Comparison of ENCODE assay signal across 33 cellular contexts in genomic region chr9:82062245-82062644, GRCh38.
"Had no signal": no experiment of that assay in that cellular context is flagged by ENCODE, and none has a peak within 500 bp of the region (broad histone marks: within the 10 kb centered on the region; RNA-seq: fewer than 3 reads in every experiment).

No MANE protein-coding gene starts in this region.

- H3K4me1 ChIP-seq: ascending aorta had no signal

- DNase-seq: activated B cell treated with CpG ODN at 0.5 μM for 24 hours; activated CD4-positive, alpha-beta memory T cell treated with anti-CD3 and anti-CD28 coated beads for 36 hours; activated CD4-positive, alpha-beta T cell treated with anti-CD3 and anti-CD28 coated beads for 4 hours; activated CD4-positive, alpha-beta T cell treated with anti-CD3 and anti-CD28 coated beads, Interleukin-2, amount 10 ng/mL, durations not matched to agents 24 days and 14 days; activated CD4-positive, alpha-beta T cell treated with anti-CD3 and anti-CD28 coated beads, Interleukin-2, amount 50 U/mL, for 1 hour; activated CD4-positive, alpha-beta T cell treated with anti-CD3 and anti-CD28 coated beads, Interleukin-2, amount 50 U/mL, for 4 hours; activated CD4-positive, CD25-positive, alpha-beta regulatory T cell treated with anti-CD3 and anti-CD28 coated beads, Interleukin-2, amount 50 U/mL, for 72 hours; activated CD8-positive, alpha-beta memory T cell treated with anti-CD3 and anti-CD28 coated beads for 24 hours; activated CD8-positive, alpha-beta memory T cell treated with anti-CD3 and anti-CD28 coated beads, Interleukin-2, amount 10 ng/mL, durations not matched to agents 7 days and 5 days; activated CD8-positive, alpha-beta memory T cell treated with anti-CD3 and anti-CD28 coated beads, Interleukin-2, amount 50 U/mL, for 48 hours; activated CD8-positive, alpha-beta T cell treated with anti-CD3 and anti-CD28 coated beads, Interleukin-2, amount 10 ng/mL, durations not matched to agents 7 days and 5 days; activated effector memory CD4-positive, alpha-beta T cell treated with Interleukin-2 at 50 U/mL for 16 hours; activated gamma-delta T cell; activated naive CD4-positive, alpha-beta T cell treated with Interleukin-2 at 50 U/mL for 16 hours; activated naive CD8-positive, alpha-beta T cell treated with anti-CD3 and anti-CD28 coated beads, Interleukin-2, amount 10 ng/mL, durations not matched to agents 7 days and 5 days; activated naive CD8-positive, alpha-beta T cell treated with anti-CD3 and anti-CD28 coated beads, Interleukin-2, amount 50 U/mL, for 24 hours; activated T-cell treated with anti-CD3 and anti-CD28 coated beads, Interleukin-2, amount 50 U/mL, for 24 hours; activated T-cell treated with anti-CD3 and anti-CD28 coated beads, Interleukin-2, amount 50 U/mL, for 48 hours; caudate nucleus; cerebellar nuclear complex; T-helper 1 cell; T-helper 2 cell; T-helper 9 cell had no signal

- H3K27me3 Mint-ChIP-seq: activated B cell treated with CpG ODN at 0.5 μM for 24 hours; activated CD4-positive, alpha-beta memory T cell treated with anti-CD3 and anti-CD28 coated beads for 36 hours; activated CD4-positive, alpha-beta T cell treated with anti-CD3 and anti-CD28 coated beads, Interleukin-2, amount 10 ng/mL, durations not matched to agents 24 days and 14 days; activated CD8-positive, alpha-beta memory T cell treated with anti-CD3 and anti-CD28 coated beads, Interleukin-2, amount 10 ng/mL, durations not matched to agents 7 days and 5 days; activated naive CD4-positive, alpha-beta T cell treated with anti-CD3 and anti-CD28 coated beads, Interleukin-2, amount 50 U/mL, for 24 hours; activated naive CD8-positive, alpha-beta T cell; activated naive CD8-positive, alpha-beta T cell treated with anti-CD3 and anti-CD28 coated beads, Interleukin-2, amount 10 ng/mL, durations not matched to agents 7 days and 5 days; activated naive CD8-positive, alpha-beta T cell treated with anti-CD3 and anti-CD28 coated beads, Interleukin-2, amount 50 U/mL, for 24 hours; activated T-cell treated with anti-CD3 and anti-CD28 coated beads, Interleukin-2, amount 50 U/mL, for 24 hours; central memory CD8-positive, alpha-beta T cell had no signal

- H3K36me3 ChIP-seq: ascending aorta, cardiac muscle cell had no signal

- H3K36me3 Mint-ChIP-seq: activated CD4-positive, alpha-beta memory T cell treated with anti-CD3 and anti-CD28 coated beads for 36 hours; activated CD8-positive, alpha-beta memory T cell treated with anti-CD3 and anti-CD28 coated beads, Interleukin-2, amount 10 ng/mL, durations not matched to agents 7 days and 5 days; activated naive CD4-positive, alpha-beta T cell treated with anti-CD3 and anti-CD28 coated beads, Interleukin-2, amount 50 U/mL, for 24 hours; activated naive CD8-positive, alpha-beta T cell; activated naive CD8-positive, alpha-beta T cell treated with anti-CD3 and anti-CD28 coated beads, Interleukin-2, amount 10 ng/mL, durations not matched to agents 7 days and 5 days; brain had no signal

- H3K9me3 Mint-ChIP-seq: activated B cell treated with CpG ODN at 0.5 μM for 24 hours; activated CD4-positive, alpha-beta memory T cell treated with anti-CD3 and anti-CD28 coated beads for 36 hours; activated CD4-positive, alpha-beta T cell treated with anti-CD3 and anti-CD28 coated beads, Interleukin-2, amount 10 ng/mL, durations not matched to agents 24 days and 14 days; activated naive CD4-positive, alpha-beta T cell treated with anti-CD3 and anti-CD28 coated beads, Interleukin-2, amount 50 U/mL, for 24 hours; activated naive CD8-positive, alpha-beta T cell treated with anti-CD3 and anti-CD28 coated beads, Interleukin-2, amount 10 ng/mL, durations not matched to agents 7 days and 5 days; activated naive CD8-positive, alpha-beta T cell treated with anti-CD3 and anti-CD28 coated beads, Interleukin-2, amount 50 U/mL, for 24 hours; T-helper 2 cell treated with Interferon-gamma antibody and Interleukin-4, amounts not matched to agents 5 μg/mL and 100 μg/mL, for 36 hours had no signal

- H3K4me1 Mint-ChIP-seq: activated CD4-positive, alpha-beta T cell treated with anti-CD3 and anti-CD28 coated beads, Interleukin-2, amount 10 ng/mL, durations not matched to agents 24 days and 14 days; activated CD8-positive, alpha-beta memory T cell treated with anti-CD3 and anti-CD28 coated beads, Interleukin-2, amount 10 ng/mL, durations not matched to agents 7 days and 5 days; activated naive CD4-positive, alpha-beta T cell treated with anti-CD3 and anti-CD28 coated beads, Interleukin-2, amount 50 U/mL, for 24 hours; activated naive CD8-positive, alpha-beta T cell treated with anti-CD3 and anti-CD28 coated beads, Interleukin-2, amount 10 ng/mL, durations not matched to agents 7 days and 5 days; brain; central memory CD8-positive, alpha-beta T cell had no signal

- ATAC-seq: activated CD8-positive, alpha-beta memory T cell treated with anti-CD3 and anti-CD28 coated beads, Interleukin-2, amount 10 ng/mL, durations not matched to agents 7 days and 5 days; activated CD8-positive, alpha-beta T cell treated with anti-CD3 and anti-CD28 coated beads, Interleukin-2, amount 10 ng/mL, durations not matched to agents 7 days and 5 days; activated naive CD8-positive, alpha-beta T cell treated with anti-CD3 and anti-CD28 coated beads, Interleukin-2, amount 50 U/mL, for 24 hours had no signal

- H3K27ac ChIP-seq: ascending aorta, cardiac muscle cell, VCaP had no signal

- H3K27ac Mint-ChIP-seq: activated B cell treated with CpG ODN at 0.5 μM for 24 hours; activated CD4-positive, alpha-beta memory T cell treated with anti-CD3 and anti-CD28 coated beads for 36 hours; activated CD4-positive, alpha-beta T cell treated with anti-CD3 and anti-CD28 coated beads, Interleukin-2, amount 10 ng/mL, durations not matched to agents 24 days and 14 days; activated CD8-positive, alpha-beta memory T cell treated with anti-CD3 and anti-CD28 coated beads, Interleukin-2, amount 10 ng/mL, durations not matched to agents 7 days and 5 days; activated CD8-positive, alpha-beta T cell treated with anti-CD3 and anti-CD28 coated beads, Interleukin-2, amount 10 ng/mL, durations not matched to agents 7 days and 5 days; activated naive CD4-positive, alpha-beta T cell treated with anti-CD3 and anti-CD28 coated beads, Interleukin-2, amount 50 U/mL, for 24 hours; activated naive CD8-positive, alpha-beta T cell; activated naive CD8-positive, alpha-beta T cell treated with anti-CD3 and anti-CD28 coated beads, Interleukin-2, amount 10 ng/mL, durations not matched to agents 7 days and 5 days; activated naive CD8-positive, alpha-beta T cell treated with anti-CD3 and anti-CD28 coated beads, Interleukin-2, amount 50 U/mL, for 24 hours; activated T-cell treated with anti-CD3 and anti-CD28 coated beads, Interleukin-2, amount 50 U/mL, for 24 hours; activated T-helper 2 cell treated with anti-CD3 and anti-CD28 coated beads, Interferon-gamma antibody, Interleukin-2, Interleukin-4, amounts not matched to agents 10 μg/mL and 5 μg/mL and 100 μg/mL, durations not matched to agents 14 hours and 24 hours and 36 hours; T-helper 1 cell treated with Interleukin-12 subunit alpha and Interleukin-12 subunit beta and Interleukin-4 antibody, amounts not matched to agents 30 μg/mL and 1 μg/mL, for 36 hours; T-helper 2 cell treated with Interferon-gamma antibody and Interleukin-4, amounts not matched to agents 5 μg/mL and 100 μg/mL, for 36 hours had no signal

- H3K4me3 Mint-ChIP-seq: activated B cell treated with CpG ODN at 0.5 μM for 24 hours; activated CD4-positive, alpha-beta memory T cell treated with anti-CD3 and anti-CD28 coated beads for 36 hours; activated CD4-positive, alpha-beta T cell treated with anti-CD3 and anti-CD28 coated beads, Interleukin-2, amount 10 ng/mL, durations not matched to agents 24 days and 14 days; activated CD8-positive, alpha-beta memory T cell treated with anti-CD3 and anti-CD28 coated beads, Interleukin-2, amount 10 ng/mL, durations not matched to agents 7 days and 5 days; activated CD8-positive, alpha-beta T cell treated with anti-CD3 and anti-CD28 coated beads, Interleukin-2, amount 10 ng/mL, durations not matched to agents 7 days and 5 days; activated naive CD4-positive, alpha-beta T cell treated with anti-CD3 and anti-CD28 coated beads, Interleukin-2, amount 50 U/mL, for 24 hours; activated naive CD8-positive, alpha-beta T cell; activated naive CD8-positive, alpha-beta T cell treated with anti-CD3 and anti-CD28 coated beads, Interleukin-2, amount 10 ng/mL, durations not matched to agents 7 days and 5 days; activated naive CD8-positive, alpha-beta T cell treated with anti-CD3 and anti-CD28 coated beads, Interleukin-2, amount 50 U/mL, for 24 hours; activated T-cell treated with anti-CD3 and anti-CD28 coated beads, Interleukin-2, amount 50 U/mL, for 24 hours; brain; central memory CD8-positive, alpha-beta T cell; T-helper 1 cell treated with Interleukin-12 subunit alpha and Interleukin-12 subunit beta and Interleukin-4 antibody, amounts not matched to agents 30 μg/mL and 1 μg/mL, for 36 hours; T-helper 2 cell treated with Interferon-gamma antibody and Interleukin-4, amounts not matched to agents 5 μg/mL and 100 μg/mL, for 36 hours had no signal

- H3K4me3 ChIP-seq: ascending aorta, cardiac muscle cell had no signal

- H3K27me3 ChIP-seq: ascending aorta, cardiac muscle cell had no signal

- H3K9me3 ChIP-seq: ascending aorta had no signal
